1 cellular context compared by ENCODE assay signal in genomic region chr2:141392517-141393213, GRCh38.
TF ChIP-seq lines count a peak whose summit lies in the region.

No MANE protein-coding gene starts in this region.

TF ChIP-seq in H1, 55 proteins besides CTCF, POLR2A, EP300 and RAD21 (continued from another document):
- no peak for TF ChIP-seq FOSL1 (IDR thresholded peaks at IDR 0.05; ENCODE audit: insufficient read depth, low read depth, low read length)
- no peak for TF ChIP-seq KDM5A (IDR thresholded peaks at IDR 0.05; ENCODE audit: low read length)
- TF ChIP-seq RBBP5 (IDR thresholded peaks at IDR 0.05; ENCODE audit: borderline replicate concordance, low read depth, low read length): no peak
- TF ChIP-seq RXRA (IDR thresholded peaks at IDR 0.05; ENCODE audit: insufficient read depth, low read depth, low read length): no peak
- no peak for TF ChIP-seq CHD2 (IDR thresholded peaks at IDR 0.05; ENCODE audit: low read length)
- no peak for TF ChIP-seq GABPA (IDR thresholded peaks at IDR 0.05; ENCODE audit: borderline replicate concordance, insufficient read depth, low read length)
- TF ChIP-seq CBX8 (IDR thresholded peaks at IDR 0.05; ENCODE audit: borderline replicate concordance, low read depth, low read length): no peak
- TF ChIP-seq CREB1 (IDR thresholded peaks at IDR 0.05): no peak
- TF ChIP-seq RNF2 (IDR thresholded peaks at IDR 0.05; ENCODE audit: borderline replicate concordance, low read depth, low read length, missing control alignments, poor library complexity, severe bottlenecking): no peak
- no peak for TF ChIP-seq USF2 (IDR thresholded peaks at IDR 0.05; ENCODE audit: low read length)
- TF ChIP-seq TCF12 (IDR thresholded peaks at IDR 0.05; ENCODE audit: low read depth, low read length): no peak
- no peak for TF ChIP-seq KDM4A (IDR thresholded peaks at IDR 0.05; ENCODE audit: low read depth, low read length, severe bottlenecking)
- TF ChIP-seq POLR2AphosphoS5 (IDR thresholded peaks at IDR 0.05; ENCODE audit: low read depth, low read length): no peak
- TF ChIP-seq CTBP2 (IDR thresholded peaks at IDR 0.05; ENCODE audit: borderline replicate concordance, insufficient read depth, insufficient read length, low read length): no peak
